7 cellular contexts compared by ENCODE assay signal in the genomic region with DNA sequence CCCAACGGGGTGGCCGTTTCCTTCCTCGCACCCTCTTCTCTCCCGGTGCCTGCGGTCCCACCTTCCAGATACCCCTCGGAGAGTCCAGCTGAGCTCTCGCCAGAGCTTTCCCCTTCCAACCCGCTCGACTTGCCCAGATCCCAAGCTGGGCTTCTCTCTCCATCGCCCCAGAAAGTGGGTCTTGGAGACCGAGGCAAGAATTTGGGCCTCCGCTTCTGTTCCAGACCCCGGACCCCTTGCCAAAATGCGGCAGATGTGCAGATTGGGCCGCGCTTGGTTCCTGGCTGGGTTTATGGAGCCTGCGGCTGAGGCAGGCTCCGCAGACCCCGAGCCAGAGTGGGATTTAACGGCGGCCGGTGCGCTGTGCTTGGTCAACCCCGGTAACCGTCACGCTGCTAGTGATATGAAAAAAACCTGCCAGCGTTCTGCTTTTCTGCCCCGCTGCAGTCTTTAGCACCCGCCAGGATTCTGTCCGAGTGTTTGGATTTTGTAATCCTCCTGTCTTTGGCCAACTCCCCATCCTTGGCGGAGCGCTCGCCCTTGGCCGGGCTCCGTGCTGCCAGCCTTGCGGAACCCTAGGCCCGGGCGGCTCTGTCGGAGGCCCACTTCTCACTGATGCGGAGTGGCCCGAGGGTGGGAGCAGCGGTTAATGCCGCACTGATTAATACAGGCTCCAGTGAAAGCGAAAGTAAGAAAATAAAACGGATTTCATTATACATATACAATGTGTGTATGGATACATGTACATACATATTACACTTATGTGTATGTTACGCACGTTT. TPM values are rescaled to one million over a fixed set of nuclear protein-coding genes. Genes with fewer than 3 reads are reported as not detected.
DNase-seq lines count a peak whose midpoint lies in the region; ATAC-seq and TF ChIP-seq lines count a peak whose summit lies in the region.

No MANE protein-coding gene starts in this region.

- peaks cover 12% of the 10 kb centered on the region for H3K36me3 Mint-ChIP-seq in activated B cell treated with CpG ODN at 0.5 μM for 24 hours (ENCODE audit: low read depth)

- H3K27ac Mint-ChIP-seq in activated B cell treated with CpG ODN at 0.5 μM for 24 hours: peak overlapping the region; percentile 98

- peaks cover 9% of the 10 kb centered on the region for H3K27me3 ChIP-seq in colonic mucosa
- peaks cover 0 to 43% of the 10 kb centered on the region in 2 donors for H3K27me3 ChIP-seq in left lung

- ATAC-seq in GM18907 (IDR thresholded peaks at IDR 0.05; ENCODE audit: unreplicated experiment): peak; percentile 54
- ATAC-seq in activated B cell treated with CpG ODN at 0.5 μM for 24 hours (ENCODE audit: low read depth): peak; percentile 58
- peak; percentile 70 for ATAC-seq in left lung

- intact Hi-C loops in activated B cell treated with CpG ODN at 0.5 μM for 24 hours (cut with micrococcal nuclease) (loop anchor here (1.0 to 2.0 kb wide), 5 partner anchors 28 to 132 kb away; a partner anchor contains a TSS), colonic mucosa (cut with DNase I) (no loop called here), left lung (cut with DNase I) (no loop called here)

- peak overlapping the region; percentile 99 for H3K4me3 Mint-ChIP-seq in activated B cell treated with CpG ODN at 0.5 μM for 24 hours

- H3K4me1 Mint-ChIP-seq in activated B cell treated with CpG ODN at 0.5 μM for 24 hours: peaks cover 47% of the 10 kb centered on the region

- H3K9ac ChIP-seq in colonic mucosa (ENCODE audit: low read depth in 2 of 2, low read length in 2 of 2): peak overlapping the region; percentile 76 to 88

- peak overlapping the region; percentile 30 for H3K4me3 ChIP-seq in LNCaP clone FGC (ENCODE audit: low read depth, low read length)
- H3K4me3 ChIP-seq in colonic mucosa: peak overlapping the region; percentile 49
- peak overlapping the region; percentile 42 to 56 for H3K4me3 ChIP-seq in left lung

- DNase-seq in LNCaP clone FGC (ENCODE audit: low read depth): no peak
- peak; percentile 40 for DNase-seq in activated B cell treated with CpG ODN at 0.5 μM for 24 hours
- DNase-seq in colonic mucosa: peak; percentile 37
- DNase-seq in left lung: peak; percentile 56 to 91
- peak; percentile 52 for DNase-seq in stimulated activated CD4-positive, alpha-beta T cell treated with anti-CD3 and anti-CD28 coated beads, Interleukin-4, amount 100 ng/mL, for 1 hour
- DNase-seq in NCI-H82 (lab: John Stamatoyannopoulos, UW): no peak

- H3K9me3 ChIP-seq in colonic mucosa (no peaks in the 10 kb centered on the region), left lung (no peaks in the 10 kb centered on the region)

- TF ChIP-seq CTCF in LNCaP clone FGC (IDR thresholded peaks at IDR 0.05; ENCODE audit: control insufficient read depth, extremely low read depth, insufficient read depth) (no peak), activated B cell treated with CpG ODN at 0.5 μM for 24 hours (IDR thresholded peaks at IDR 0.05) (no peak), colonic mucosa (IDR thresholded peaks at IDR 0.05) (no peak), left lung (IDR thresholded peaks at IDR 0.05) (no peak)

- peaks cover 8% of the 10 kb centered on the region for H3K9me3 Mint-ChIP-seq in activated B cell treated with CpG ODN at 0.5 μM for 24 hours

- CTCF ChIA-PET in activated B cell treated with CpG ODN at 0.5 μM for 24 hours (lab: Charles Lee): interaction anchor here (1.2 kb wide), 1 partner anchor 61 kb away, joined by 4 read pairs; no protein-coding TSS in a partner anchor

- H3K27ac ChIP-seq in colonic mucosa (peak overlapping the region; percentile 69), left lung (peak overlapping the region; percentile 93 to 95)

- no peaks in the 10 kb centered on the region for H3K36me3 ChIP-seq in colonic mucosa
- peaks cover 0 to 3% of the 10 kb centered on the region in 2 donors for H3K36me3 ChIP-seq in left lung

- H3K4me1 ChIP-seq in colonic mucosa (no peaks in the 10 kb centered on the region), left lung (peaks cover 14 to 77% of the 10 kb centered on the region in 2 donors)

- POLR2A ChIA-PET in activated B cell treated with CpG ODN at 0.5 μM for 24 hours (lab: Charles Lee): interaction anchor here (0.5 to 2.6 kb wide), 10 partner anchors 11 to 435 kb away, joined by 3 to 15 read pairs (median 5); a partner anchor contains a TSS

- H3K27me3 Mint-ChIP-seq in activated B cell treated with CpG ODN at 0.5 μM for 24 hours: no peaks in the 10 kb centered on the region

RNA-seq across cellular contexts. Expression of a gene that starts 0.8 kb away (rescaled TPM):
- total RNA-seq in activated B cell treated with CpG ODN at 0.5 μM for 24 hours (19.2 and 22.4 TPM in 2 replicates), colonic mucosa (1 to 10 TPM; 3.6 to 9.1 TPM), left lung (10 to 100 TPM; 53.2 to 92.7 TPM)

RNA-seq across cellular contexts. Expression of a gene that starts 58.1 kb away (rescaled TPM):
- 8.7 and 9.0 TPM in 2 replicates for total RNA-seq in activated B cell treated with CpG ODN at 0.5 μM for 24 hours
- 1 to 10 TPM; 1.3 to 2.0 TPM for total RNA-seq in colonic mucosa
- 10 to 100 TPM; 16.7 to 28.0 TPM for total RNA-seq in left lung

Comparison
In these comparisons a context has a peak if more than half of its experiments do, and no peak if none do; other contexts are left out.
1. DNase-seq: peak in activated B cell treated with CpG ODN at 0.5 μM for 24 hours (single experiment), colonic mucosa (single experiment), left lung (2 of 2) and stimulated activated CD4-positive, alpha-beta T cell treated with anti-CD3 and anti-CD28 coated beads, Interleukin-4, amount 100 ng/mL, for 1 hour (single experiment); none in LNCaP clone FGC (single experiment) and NCI-H82 (single experiment).
2. Peak in every context shown above with its lines, with median percentiles within 50 percentile points of each other: ATAC-seq and H3K4me3 ChIP-seq.